Comparison of ENCODE assay signal across 9 cellular contexts in genomic region chr7:156827587-156828203, GRCh38.
DNase-seq lines count a peak whose midpoint lies in the region; ATAC-seq and TF ChIP-seq lines count a peak whose summit lies in the region.
"Had no signal": no experiment of that assay in that cellular context is flagged by ENCODE, and none has a peak within 500 bp of the region (broad histone marks: within the 10 kb centered on the region; RNA-seq: fewer than 3 reads in every experiment).

No MANE protein-coding gene starts in this region.

- TF ChIP-seq CTCF in GM12875 (IDR thresholded peaks at IDR 0.05; ENCODE audit: borderline replicate concordance, insufficient read depth, low read depth, low read length) (peak; percentile 16; the same call in 1 of the 2 replicates), WI38 (IDR thresholded peaks at IDR 0.05; ENCODE audit: low read depth, low read length) (peak; percentile 46), stomach (IDR thresholded peaks at IDR 0.05) (peak in 2 of 7 experiments; percentile 24 to 33)

- no peaks in the 10 kb centered on the region for H3K27me3 ChIP-seq in stomach

- H3K27ac ChIP-seq in stomach: no peak overlapping the region

- in situ Hi-C loops in ACHN (cut with HindIII; ENCODE audit: low pct_ligation_motif_present, low pct_unique_long_range_greater_than_20kb, low sequenced_read_pairs): no loop called here

- TF ChIP-seq EP300 in stomach (IDR thresholded peaks at IDR 0.05): no peak

- H3K9me3 ChIP-seq in stomach: no peaks in the 10 kb centered on the region

- H3K4me3 ChIP-seq in GM12875 (ENCODE audit: low read depth, low read length) (no peak overlapping the region), WI38 (ENCODE audit: low read depth, low read length) (no peak overlapping the region), stomach (no peak overlapping the region)

- peak; percentile 55 for DNase-seq in ACHN
- DNase-seq in iris pigment epithelial cell (ENCODE audit: low read depth): peak; percentile 41
- no peak for DNase-seq in NOMO-1 treated with DMSO at 0.1 percent for 48 hours (lab: John Stamatoyannopoulos, UW; ENCODE audit: unreplicated experiment)
- no peak for DNase-seq in stomach
- DNase-seq: posterior cingulate gyrus had no signal

- peaks cover 0 to 7% (median 0%) of the 10 kb centered on the region in 4 donors for H3K4me1 ChIP-seq in stomach

- 84 to 96% (median 92%) methylated on average over 6 of the region's 6 CpGs for WGBS in stomach, 5 donors

- TF ChIP-seq POLR2A in stomach (IDR thresholded peaks at IDR 0.05): no peak

- intact Hi-C loops in stomach (cut with DNase I; ENCODE audit: low total_unique reads): no loop called here

- no peak for ATAC-seq in GM18858 (IDR thresholded peaks at IDR 0.05; ENCODE audit: unreplicated experiment)
- no peak for ATAC-seq in GM21619 (IDR thresholded peaks at IDR 0.05; ENCODE audit: unreplicated experiment)

- H3K36me3 ChIP-seq in stomach: peaks cover 4 to 26% (median 19%) of the 10 kb centered on the region in 4 donors

Comparison
In these comparisons a context has a peak if more than half of its experiments do, and no peak if none do; other contexts are left out.
1. DNase-seq: peak in ACHN (single experiment) and iris pigment epithelial cell (single experiment); none in NOMO-1 treated with DMSO at 0.1 percent for 48 hours (single experiment) and stomach (single experiment).